ENCODE assay signal across 23 cellular contexts in the genomic region with DNA sequence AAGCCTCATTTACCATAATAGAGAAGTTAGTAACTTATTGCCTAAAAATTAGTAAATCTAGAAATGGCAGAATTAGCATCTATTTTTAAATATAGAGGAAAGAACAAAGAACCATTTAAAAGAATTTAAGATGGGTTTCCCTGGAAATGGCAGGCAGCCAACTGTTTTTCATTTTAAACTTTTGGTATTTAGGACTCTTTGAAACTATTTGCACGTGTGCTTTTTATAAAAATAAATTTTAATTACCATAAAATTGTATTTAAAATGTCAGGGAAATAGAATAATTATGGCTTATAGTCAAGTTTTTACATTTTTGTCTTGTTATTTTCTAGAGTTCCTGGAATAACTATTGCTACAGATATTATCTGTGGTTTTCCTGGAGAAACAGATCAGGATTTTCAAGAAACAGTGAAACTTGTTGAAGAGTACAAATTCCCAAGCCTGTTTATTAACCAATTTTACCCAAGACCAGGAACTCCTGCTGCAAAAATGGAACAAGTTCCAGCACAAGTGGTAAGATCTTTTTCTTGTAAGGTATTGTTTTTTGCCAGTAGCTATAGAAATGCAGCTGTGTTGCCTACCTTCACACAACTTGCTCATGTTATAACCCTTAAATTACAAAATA.
DNase-seq lines count a peak whose midpoint lies in the region; FAIRE-seq and TF ChIP-seq lines count a peak whose summit lies in the region.
"Had no signal": no experiment of that assay in that cellular context is flagged by ENCODE, and none has a peak within 500 bp of the region (broad histone marks: within the 10 kb centered on the region; RNA-seq: fewer than 3 reads in every experiment).

No MANE protein-coding gene starts in this region.

- H3K36me3 ChIP-seq in SK-N-MC (ENCODE audit: insufficient read depth, low read length): peaks cover 3% of the 10 kb centered on the region; the same call in 1 of the 2 replicates
- H3K36me3 ChIP-seq: cardiac muscle cell, right atrium auricular region had no signal

- FAIRE-seq in D721Med (lab: Jason Lieb, UNC): no peak
- FAIRE-seq: GM18507 had no signal

- no peak overlapping the region for H3K4me3 Mint-ChIP-seq in Calu3 (ENCODE audit: low read depth, unreplicated experiment)
- H3K4me3 Mint-ChIP-seq in mesothelial cell of epicardium: no peak overlapping the region
- H3K4me3 Mint-ChIP-seq in activated CD4-positive, alpha-beta T cell treated with anti-CD3 and anti-CD28 coated beads, Interleukin-2, amount 10 ng/mL, durations not matched to agents 7 days and 5 days: no peak overlapping the region
- H3K4me3 Mint-ChIP-seq: naive thymus-derived CD8-positive, alpha-beta T cell had no signal

- peak overlapping the region; percentile 23; the same call in 1 of the 2 replicates for H3K27ac ChIP-seq in SK-N-MC
- H3K27ac ChIP-seq: cardiac muscle cell, HL-60, right atrium auricular region had no signal

- no peak overlapping the region for H3K4me3 ChIP-seq in SK-N-MC
- no peak overlapping the region for H3K4me3 ChIP-seq in choroid plexus epithelial cell (ENCODE audit: low read depth, low read length)
- H3K4me3 ChIP-seq: cardiac muscle cell, right atrium auricular region had no signal

- intact Hi-C loops in Calu3 (cut with micrococcal nuclease; ENCODE audit: unreplicated experiment): no loop called here
- intact Hi-C loops in cardiac septum (cut with DNase I): no loop called here

- DNase-seq in Calu3 (no peak), SK-N-MC (ENCODE audit: low read depth, low spot score) (peak; percentile 68), choroid plexus epithelial cell (ENCODE audit: low read depth) (peak; percentile 39), mesothelial cell of epicardium (ENCODE audit: low spot score in 2 of 2, unreplicated experiment in 2 of 2) (no peak), D721Med (ENCODE audit: insufficient read length, low spot score) (no peak), midbrain (lab: John Stamatoyannopoulos, UW) (no peak), cardiac septum (ENCODE audit: low spot score) (no peak)
- no peak for DNase-seq in activated CD4-positive, alpha-beta T cell treated with anti-CD3 and anti-CD28 coated beads, Interleukin-2, amount 10 ng/mL, durations not matched to agents 7 days and 5 days
- DNase-seq: activated CD4-positive, alpha-beta T cell treated with anti-CD3 and anti-CD28 coated beads, Interleukin-2, amount 50 U/mL, for 1 hour; C1 segment of cervical spinal cord; erythroblast; islet precursor cell; mesendoderm; naive thymus-derived CD8-positive, alpha-beta T cell; NCI-H1417 treated with DMSO at 0.1 percent for 48 hours; NCI-H446; Right ventricle myocardium superior; substantia nigra; T-helper 1 cell had no signal

- POLR2A ChIA-PET in activated CD4-positive, alpha-beta T cell treated with anti-CD3 and anti-CD28 coated beads, Interleukin-2, amount 10 ng/mL, durations not matched to agents 7 days and 5 days (lab: Charles Lee): no interaction called here

- H3K27me3 Mint-ChIP-seq in Calu3 (ENCODE audit: unreplicated experiment): no peaks in the 10 kb centered on the region
- no peaks in the 10 kb centered on the region for H3K27me3 Mint-ChIP-seq in mesothelial cell of epicardium (ENCODE audit: low read depth)
- H3K27me3 Mint-ChIP-seq in activated CD4-positive, alpha-beta T cell treated with anti-CD3 and anti-CD28 coated beads, Interleukin-2, amount 10 ng/mL, durations not matched to agents 7 days and 5 days: no peaks in the 10 kb centered on the region
- H3K27me3 Mint-ChIP-seq: naive thymus-derived CD8-positive, alpha-beta T cell had no signal

- no TSS peak for BruUV-seq in Calu3 (replicated peaks; lab: Mats Ljungman, UMichigan)

- H3K4me1 Mint-ChIP-seq in Calu3 (ENCODE audit: low read depth, unreplicated experiment) (peaks cover 24% of the 10 kb centered on the region), mesothelial cell of epicardium (peaks cover 10% of the 10 kb centered on the region)
- no peaks in the 10 kb centered on the region for H3K4me1 Mint-ChIP-seq in activated CD4-positive, alpha-beta T cell treated with anti-CD3 and anti-CD28 coated beads, Interleukin-2, amount 10 ng/mL, durations not matched to agents 7 days and 5 days
- H3K4me1 Mint-ChIP-seq: naive thymus-derived CD8-positive, alpha-beta T cell had no signal

- H3K9me3 ChIP-seq in SK-N-MC (ENCODE audit: low read depth, low read length): no peaks in the 10 kb centered on the region

- peaks cover 2% of the 10 kb centered on the region for H3K9me3 Mint-ChIP-seq in Calu3 (ENCODE audit: low read depth, unreplicated experiment)
- peaks cover 16% of the 10 kb centered on the region for H3K9me3 Mint-ChIP-seq in mesothelial cell of epicardium
- peaks cover 6% of the 10 kb centered on the region for H3K9me3 Mint-ChIP-seq in activated CD4-positive, alpha-beta T cell treated with anti-CD3 and anti-CD28 coated beads, Interleukin-2, amount 10 ng/mL, durations not matched to agents 7 days and 5 days

- CTCF ChIA-PET in Calu3 (lab: Charles Lee): no interaction called here
- CTCF ChIA-PET in activated CD4-positive, alpha-beta T cell treated with anti-CD3 and anti-CD28 coated beads, Interleukin-2, amount 10 ng/mL, durations not matched to agents 7 days and 5 days (lab: Charles Lee): interaction anchor here (1.1 kb wide), 1 partner anchor 13 kb away, joined by 3 read pairs; no protein-coding TSS in a partner anchor

- H3K27ac Mint-ChIP-seq in Calu3 (ENCODE audit: unreplicated experiment): peak overlapping the region; percentile 32
- peak overlapping the region; percentile 90 for H3K27ac Mint-ChIP-seq in mesothelial cell of epicardium
- no peak overlapping the region for H3K27ac Mint-ChIP-seq in activated CD4-positive, alpha-beta T cell treated with anti-CD3 and anti-CD28 coated beads, Interleukin-2, amount 10 ng/mL, durations not matched to agents 7 days and 5 days
- H3K27ac Mint-ChIP-seq: naive thymus-derived CD8-positive, alpha-beta T cell had no signal

- H3K36me3 Mint-ChIP-seq in Calu3 (ENCODE audit: insufficient read depth, unreplicated experiment) (no peaks in the 10 kb centered on the region), mesothelial cell of epicardium (peaks cover 16% of the 10 kb centered on the region)
- H3K36me3 Mint-ChIP-seq in activated CD4-positive, alpha-beta T cell treated with anti-CD3 and anti-CD28 coated beads, Interleukin-2, amount 10 ng/mL, durations not matched to agents 7 days and 5 days (ENCODE audit: low read depth): peaks cover 9% of the 10 kb centered on the region

- no peak for TF ChIP-seq CTCF in Calu3 (IDR thresholded peaks at IDR 0.05; ENCODE audit: unreplicated experiment)
- TF ChIP-seq CTCF in choroid plexus epithelial cell (conservative IDR thresholded peaks at IDR 0.05; ENCODE audit: low read depth, low read length): no peak
- no peak for TF ChIP-seq CTCF in mesothelial cell of epicardium (IDR thresholded peaks at IDR 0.05; ENCODE audit: unreplicated experiment)
- TF ChIP-seq CTCF in D721Med (IDR thresholded peaks at IDR 0.05; ENCODE audit: insufficient read depth, missing control alignments): no peak

- H3K9ac ChIP-seq in SK-N-MC (ENCODE audit: insufficient read length): no peak overlapping the region

Comparison
In these comparisons a context has a peak if more than half of its experiments do, and no peak if none do; other contexts are left out.
1. DNase-seq: peak in SK-N-MC (single experiment) and choroid plexus epithelial cell (single experiment); none in Calu3 (single experiment), mesothelial cell of epicardium (0 of 2), D721Med (single experiment), activated CD4-positive, alpha-beta T cell treated with anti-CD3 and anti-CD28 coated beads, Interleukin-2, amount 10 ng/mL, durations not matched to agents 7 days and 5 days (single experiment), midbrain (single experiment) and cardiac septum (single experiment).